In the genomic region with DNA sequence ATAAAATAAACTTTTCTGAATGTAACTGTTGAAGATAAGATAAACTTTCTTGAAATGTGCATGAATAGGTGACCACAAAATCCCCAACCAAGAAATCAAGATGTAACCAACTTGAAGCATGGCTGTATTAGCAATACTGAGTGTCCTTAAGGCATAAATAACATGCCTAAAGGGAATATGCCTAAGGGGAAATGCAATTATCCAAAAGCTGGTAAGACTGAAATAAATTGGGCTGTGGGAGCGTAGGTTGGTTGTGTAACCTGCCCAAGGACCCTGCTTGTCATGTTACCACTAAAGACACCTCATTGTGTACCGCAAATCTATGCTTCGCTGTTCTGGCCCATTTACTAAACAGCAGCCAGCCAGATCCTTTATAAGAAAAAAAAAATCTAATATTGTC, we compare ENCODE assay signal across 9 cellular contexts.
"Had no signal": no experiment of that assay in that cellular context is flagged by ENCODE, and none has a peak within 500 bp of the region (broad histone marks: within the 10 kb centered on the region; RNA-seq: fewer than 3 reads in every experiment).

No MANE protein-coding gene starts in this region.

- H3K4me3 Mint-ChIP-seq: HFFc6 had no signal

- FAIRE-seq: HepG2, K562 had no signal

- H3K27ac ChIP-seq: GM23248, HL-60 had no signal

- H3K4me3 ChIP-seq: GM23248, HAP-1, K562 had no signal

- H3K4me1 ChIP-seq: HAP-1 had no signal

- ATAC-seq: HCT116, HepG2, K562 had no signal

- DNase-seq: GM23248, GOT3, H7, HFFc6 had no signal

- H3K36me3 ChIP-seq: HAP-1 had no signal

- H3K9ac ChIP-seq: GM23248 had no signal

- H3K27ac Mint-ChIP-seq: HFFc6 had no signal

- H3K9me3 ChIP-seq: HAP-1 had no signal

- H2AFZ ChIP-seq: GM23248 had no signal
